In genomic region chr17:38341035-38341721, GRCh38 we compare ENCODE assay signal across 9 cellular contexts. TPM values are rescaled to one million over a fixed set of nuclear protein-coding genes. Genes with fewer than 3 reads are reported as not detected.
DNase-seq lines count a peak whose midpoint lies in the region; ATAC-seq and TF ChIP-seq lines count a peak whose summit lies in the region.
"Had no signal": no experiment of that assay in that cellular context is flagged by ENCODE, and none has a peak within 500 bp of the region (broad histone marks: within the 10 kb centered on the region; RNA-seq: fewer than 3 reads in every experiment).

No MANE protein-coding gene starts in this region.

- no peaks in the 10 kb centered on the region for H4K20me1 ChIP-seq in PC-3 (ENCODE audit: low read length)

- no peaks in the 10 kb centered on the region for H3K9me2 ChIP-seq in PC-3 (replicated peaks; ENCODE audit: low read length)

- H3K9me3 ChIP-seq in PC-3 (ENCODE audit: low read length): no peaks in the 10 kb centered on the region

- POLR2A ChIA-PET in HEK293T (lab: Yijun Ruan, JAX) (interaction anchor here (0.7 to 2.4 kb wide), 5 partner anchors 8 to 74 kb away, joined by 3 to 8 read pairs (median 4); partner anchors contain the start of gene SOCS7), PC-3 (lab: Charles Lee; ENCODE audit: unreplicated experiment) (no interaction called here)

- intact Hi-C loops in PC-3 (cut with micrococcal nuclease): no loop called here

- H3K9ac ChIP-seq in PC-3 (ENCODE audit: low read length): no peak overlapping the region
- H3K9ac ChIP-seq: KMS-11 had no signal

- no peaks in the 10 kb centered on the region for H3K36me3 ChIP-seq in PC-3 (ENCODE audit: low read depth, low read length)

- H3K27me3 ChIP-seq in PC-3 (ENCODE audit: low read length): no peaks in the 10 kb centered on the region

- H3F3A ChIP-seq in PC-3 (ENCODE audit: low read length, unreplicated experiment): no peaks in the 10 kb centered on the region

- peak; percentile 28 for DNase-seq in HEK293T (ENCODE audit: extremely low spot score)
- DNase-seq in NCI-H748 (lab: John Stamatoyannopoulos, UW; ENCODE audit: unreplicated experiment): peak; percentile 83
- peak; percentile 44 for DNase-seq in fibroblast of pulmonary artery (ENCODE audit: low read depth)
- DNase-seq in renal cortical epithelial cell (ENCODE audit: low read depth): peak; percentile 26
- DNase-seq in PC-3: no peak
- no peak for DNase-seq in HFFc6
- no peak for DNase-seq in T-helper 1 cell

- H3K9me3 Mint-ChIP-seq in HFFc6: no peaks in the 10 kb centered on the region

- ATAC-seq in PC-3 (no peak), HG03097 (IDR thresholded peaks at IDR 0.05; ENCODE audit: low FRiP score, unreplicated experiment) (no peak)

- peaks cover 31% of the 10 kb centered on the region for H3K27me3 Mint-ChIP-seq in HFFc6 (ENCODE audit: insufficient read depth)

- H3K4me3 Mint-ChIP-seq in HFFc6: no peak overlapping the region

- no peaks in the 10 kb centered on the region for H3K4me1 ChIP-seq in PC-3 (ENCODE audit: insufficient read depth, low read length)

- no peaks in the 10 kb centered on the region for H3K36me3 Mint-ChIP-seq in HFFc6 (ENCODE audit: low read depth)

- H3K4me1 Mint-ChIP-seq in HFFc6 (ENCODE audit: low read depth): no peaks in the 10 kb centered on the region

- H3K4me2 ChIP-seq in PC-3 (ENCODE audit: low read length): no peak overlapping the region
- H3K4me2 ChIP-seq: KMS-11 had no signal

- CTCF ChIA-PET in HEK293T (lab: Yijun Ruan, JAX) (interaction anchor here (0.6 to 3.9 kb wide), 4 partner anchors 8 to 526 kb away, joined by 3 to 20 read pairs (median 8); no protein-coding TSS in a partner anchor), PC-3 (lab: Charles Lee) (interaction anchor here (0.5 kb wide), 1 partner anchor 16 kb away, joined by 8 read pairs; no protein-coding TSS in a partner anchor)

- no peak overlapping the region for H3K27ac Mint-ChIP-seq in HFFc6

- H3K4me3 ChIP-seq in fibroblast of pulmonary artery (replicated peaks; ENCODE audit: low read depth, low read length) (no peak overlapping the region), PC-3 (ENCODE audit: low read length) (no peak overlapping the region)

- no peaks in the 10 kb centered on the region for H3K79me2 ChIP-seq in PC-3 (ENCODE audit: low read length)

- TF ChIP-seq CTCF in fibroblast of pulmonary artery (IDR thresholded peaks at IDR 0.05; ENCODE audit: low read length, missing control alignments) (no peak), PC-3 (conservative IDR thresholded peaks at IDR 0.05; ENCODE audit: low read depth, low read length) (no peak), HFFc6 (IDR thresholded peaks at IDR 0.05) (no peak)

- no peak overlapping the region for H2AFZ ChIP-seq in PC-3 (ENCODE audit: low read length)

- H3K27ac ChIP-seq in PC-3 (ENCODE audit: low read length): no peak overlapping the region
- H3K27ac ChIP-seq: KMS-11 had no signal

- no TSS peak for BruUV-seq in PC-3 (replicated peaks; lab: Mats Ljungman, UMichigan)

TF ChIP-seq in HEK293T, 16 proteins besides CTCF, POLR2A, EP300 and RAD21:
- TF ChIP-seq LEF1 (IDR thresholded peaks at IDR 0.05; ENCODE audit: borderline replicate concordance): no peak
- no peak for TF ChIP-seq PKNOX1 (IDR thresholded peaks at IDR 0.05)
- no peak for TF ChIP-seq FOXA1 (IDR thresholded peaks at IDR 0.05)
- TF ChIP-seq L3MBTL2 (conservative IDR thresholded peaks at IDR 0.05): no peak

RNA-seq across cellular contexts. Expression of gene GPR179, which starts 2.6 kb away (rescaled TPM):
- total RNA-seq in renal cortical epithelial cell: under 0.01 TPM in 1 of 2 replicates, not detected in the other
- not detected in 2 replicates for total RNA-seq in PC-3 (2014; rRNA removed)
- not detected for total RNA-seq in HFFc6 (2021; fragmentation: NEBNext Ultra II Directional; extraction: Animal tissue kit (Norgen Biotek cat#: 25700))

RNA-seq across cellular contexts. Expression of gene SOCS7, which starts 10.5 kb away (rescaled TPM):
- 9.2 and 16.2 TPM in 2 replicates for total RNA-seq in renal cortical epithelial cell
- total RNA-seq in PC-3 (2014; rRNA removed): 7.4 and 9.8 TPM in 2 replicates
- 10 to 100 TPM in 5 of 6 experiments, 1 to 10 TPM in 1; 9.7 to 13.8 (median 11.1) TPM for total RNA-seq in HFFc6 (2021; fragmentation: NEBNext Ultra II Directional; extraction: Animal tissue kit (Norgen Biotek cat#: 25700))

RNA-seq across cellular contexts. Expression of gene MRPL45, which starts 44.2 kb away (rescaled TPM):
- 34.0 and 39.4 TPM in 2 replicates for total RNA-seq in renal cortical epithelial cell
- 31.4 and 34.3 TPM in 2 replicates for total RNA-seq in PC-3 (2014; rRNA removed)
- 10 to 100 TPM; 35.7 to 43.3 (median 42.1) TPM for total RNA-seq in HFFc6 (2021; fragmentation: NEBNext Ultra II Directional; extraction: Animal tissue kit (Norgen Biotek cat#: 25700))

Comparison
In these comparisons a context has a peak if more than half of its experiments do, and no peak if none do; other contexts are left out.
1. DNase-seq: peak in HEK293T (single experiment), NCI-H748 (single experiment), fibroblast of pulmonary artery (single experiment) and renal cortical epithelial cell (single experiment); none in PC-3 (single experiment), HFFc6 (single experiment) and T-helper 1 cell (0 of 5).